7 cellular contexts compared by ENCODE assay signal in the genomic region with DNA sequence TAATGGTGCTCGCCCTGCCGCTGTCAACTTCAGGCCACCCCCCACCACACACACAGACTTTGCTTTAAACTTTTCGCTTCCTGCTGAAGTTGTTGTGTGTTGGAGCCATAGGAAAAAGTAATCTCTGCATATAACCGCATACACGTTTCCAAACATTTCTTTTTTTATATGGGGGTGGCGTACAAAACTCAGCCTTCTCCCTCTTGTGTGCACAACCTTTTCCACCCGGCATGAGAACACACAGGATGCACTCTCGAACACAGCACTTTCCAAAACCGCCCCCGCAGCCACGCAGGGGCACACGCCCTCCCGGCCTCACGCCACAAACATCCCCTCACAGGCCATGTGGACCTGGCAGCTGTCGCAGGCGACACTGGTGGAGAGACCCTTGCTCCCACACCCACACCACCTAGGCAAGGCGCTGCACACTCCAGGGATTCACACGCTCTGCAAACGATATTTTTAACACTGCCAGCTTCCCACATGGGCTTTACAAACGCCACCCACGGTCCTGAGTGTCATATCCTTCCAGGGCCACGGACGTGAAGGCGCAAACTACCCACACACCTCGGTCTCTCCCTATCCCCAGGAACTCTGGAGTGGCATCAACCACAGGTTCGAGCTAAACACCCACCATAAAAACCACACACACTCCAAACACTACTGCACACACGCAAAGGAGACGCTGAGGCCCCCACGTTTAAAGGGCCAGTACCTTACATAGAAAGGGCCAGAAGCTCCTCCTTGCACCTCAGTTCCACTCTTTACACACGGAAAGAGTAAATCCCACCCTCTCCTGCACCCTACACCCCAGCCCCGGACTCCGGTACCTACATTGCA. TPM values are rescaled to one million over a fixed set of nuclear protein-coding genes. Genes with fewer than 3 reads are reported as not detected.
A peak's percentile ranks its signal among the peaks of the same experiment; 100 is the strongest.
DNase-seq lines count a peak whose midpoint lies in the region; ATAC-seq and TF ChIP-seq lines count a peak whose summit lies in the region.

No MANE protein-coding gene starts in this region.

- no peaks in the 10 kb centered on the region for H3K9me3 Mint-ChIP-seq in activated naive CD8-positive, alpha-beta T cell treated with anti-CD3 and anti-CD28 coated beads, Interleukin-2, amount 10 ng/mL, durations not matched to agents 7 days and 5 days

- WGBS in iPS DF 6.9 (ENCODE audit: insufficient coverage, insufficient read length), result no CpG with 5 or more reads among the region's 32 CpGs

- DNase-seq in GM20000 (ENCODE audit: low spot score) (peak; percentile 79), OCI-M1 (lab: John Stamatoyannopoulos, UW) (peak; percentile 67), iPS DF 6.9 (ENCODE audit: low read depth, low spot score) (no peak), cerebellar nuclear complex (lab: John Stamatoyannopoulos, UW) (no peak), pons (ENCODE audit: low spot score) (no peak)
- DNase-seq in activated naive CD8-positive, alpha-beta T cell treated with anti-CD3 and anti-CD28 coated beads, Interleukin-2, amount 10 ng/mL, durations not matched to agents 7 days and 5 days, result peak; percentile 72
- peak; percentile 68 for DNase-seq in stimulated activated CD4-positive, alpha-beta T cell treated with anti-CD3 and anti-CD28 coated beads, Interleukin-12 subunit alpha, Interleukin-12 subunit beta, amount 100 ng/mL, for 4 hours

- ATAC-seq in activated naive CD8-positive, alpha-beta T cell treated with anti-CD3 and anti-CD28 coated beads, Interleukin-2, amount 10 ng/mL, durations not matched to agents 7 days and 5 days (ENCODE audit: low read depth), result peak; percentile 6

- no peak for TF ChIP-seq CTCF in GM20000 (IDR thresholded peaks at IDR 0.05; ENCODE audit: extremely low read depth, missing control alignments)

- peak overlapping the region; percentile 89 for H3K4me3 Mint-ChIP-seq in activated naive CD8-positive, alpha-beta T cell treated with anti-CD3 and anti-CD28 coated beads, Interleukin-2, amount 10 ng/mL, durations not matched to agents 7 days and 5 days

- peak overlapping the region; percentile 65; the same call in 1 of the 2 replicates for H3K4me3 ChIP-seq in iPS DF 6.9 (ENCODE audit: low read length)

- no peaks in the 10 kb centered on the region for H3K9me3 ChIP-seq in iPS DF 6.9 (ENCODE audit: control insufficient read depth, insufficient read depth, low read length)

- POLR2A ChIA-PET in activated naive CD8-positive, alpha-beta T cell treated with anti-CD3 and anti-CD28 coated beads, Interleukin-2, amount 10 ng/mL, durations not matched to agents 7 days and 5 days (lab: Charles Lee), result interaction anchor here (0.5 to 4.4 kb wide), 26 partner anchors 10 to 282 kb away, joined by 3 to 48 read pairs (median 6); a partner anchor contains a TSS

- peaks cover under 1% of the 10 kb centered on the region; the same call in 1 of the 2 replicates for H3K36me3 ChIP-seq in iPS DF 6.9 (ENCODE audit: control insufficient read depth, insufficient read depth, low read length)

- no peak overlapping the region for H3K27ac ChIP-seq in iPS DF 6.9 (ENCODE audit: low read length)

- no peaks in the 10 kb centered on the region; the same call in 1 of the 2 replicates for H3K27me3 ChIP-seq in iPS DF 6.9 (ENCODE audit: control insufficient read depth, insufficient read depth, low read length)

- peaks cover 14% of the 10 kb centered on the region for H3K36me3 Mint-ChIP-seq in activated naive CD8-positive, alpha-beta T cell treated with anti-CD3 and anti-CD28 coated beads, Interleukin-2, amount 10 ng/mL, durations not matched to agents 7 days and 5 days

- H3K27me3 Mint-ChIP-seq in activated naive CD8-positive, alpha-beta T cell treated with anti-CD3 and anti-CD28 coated beads, Interleukin-2, amount 10 ng/mL, durations not matched to agents 7 days and 5 days, result no peaks in the 10 kb centered on the region

- H3K4me1 Mint-ChIP-seq in activated naive CD8-positive, alpha-beta T cell treated with anti-CD3 and anti-CD28 coated beads, Interleukin-2, amount 10 ng/mL, durations not matched to agents 7 days and 5 days, result peaks cover 70% of the 10 kb centered on the region

- H3K27ac Mint-ChIP-seq in activated naive CD8-positive, alpha-beta T cell treated with anti-CD3 and anti-CD28 coated beads, Interleukin-2, amount 10 ng/mL, durations not matched to agents 7 days and 5 days, result peak overlapping the region; percentile 87

- peaks cover 39% of the 10 kb centered on the region for H3K4me1 ChIP-seq in iPS DF 6.9 (ENCODE audit: control insufficient read depth, insufficient read depth, low read length)

RNA-seq across cellular contexts. Expression of a gene that starts 12.3 kb away (rescaled TPM):
- total RNA-seq in activated naive CD8-positive, alpha-beta T cell treated with anti-CD3 and anti-CD28 coated beads, Interleukin-2, amount 10 ng/mL, durations not matched to agents 7 days and 5 days, result 100 to 1,000 TPM; 415 to 420 TPM

RNA-seq across cellular contexts. Expression of a gene that starts 12.7 kb away (rescaled TPM):
- 10 to 100 TPM; 38.1 to 40.3 TPM for total RNA-seq in activated naive CD8-positive, alpha-beta T cell treated with anti-CD3 and anti-CD28 coated beads, Interleukin-2, amount 10 ng/mL, durations not matched to agents 7 days and 5 days

RNA-seq across cellular contexts. Expression of a gene that starts 38.6 kb away (rescaled TPM):
- 10 to 100 TPM; 28.1 to 38.3 TPM for total RNA-seq in activated naive CD8-positive, alpha-beta T cell treated with anti-CD3 and anti-CD28 coated beads, Interleukin-2, amount 10 ng/mL, durations not matched to agents 7 days and 5 days

RNA-seq across cellular contexts. Expression of a gene that starts 38.8 kb away (rescaled TPM):
- 10 to 100 TPM; 53.6 to 60.2 TPM for total RNA-seq in activated naive CD8-positive, alpha-beta T cell treated with anti-CD3 and anti-CD28 coated beads, Interleukin-2, amount 10 ng/mL, durations not matched to agents 7 days and 5 days

RNA-seq across cellular contexts. Expression of a gene that starts 48.8 kb away (rescaled TPM):
- 10 to 100 TPM; 90.5 to 91.0 TPM for total RNA-seq in activated naive CD8-positive, alpha-beta T cell treated with anti-CD3 and anti-CD28 coated beads, Interleukin-2, amount 10 ng/mL, durations not matched to agents 7 days and 5 days

Comparison
In these comparisons a context has a peak if more than half of its experiments do, and no peak if none do; other contexts are left out.
1. DNase-seq: peak in GM20000 (single experiment), OCI-M1 (single experiment), activated naive CD8-positive, alpha-beta T cell treated with anti-CD3 and anti-CD28 coated beads, Interleukin-2, amount 10 ng/mL, durations not matched to agents 7 days and 5 days (single experiment) and stimulated activated CD4-positive, alpha-beta T cell treated with anti-CD3 and anti-CD28 coated beads, Interleukin-12 subunit alpha, Interleukin-12 subunit beta, amount 100 ng/mL, for 4 hours (single experiment); none in iPS DF 6.9 (single experiment), cerebellar nuclear complex (0 of 2) and pons (single experiment).